In the genomic region with DNA sequence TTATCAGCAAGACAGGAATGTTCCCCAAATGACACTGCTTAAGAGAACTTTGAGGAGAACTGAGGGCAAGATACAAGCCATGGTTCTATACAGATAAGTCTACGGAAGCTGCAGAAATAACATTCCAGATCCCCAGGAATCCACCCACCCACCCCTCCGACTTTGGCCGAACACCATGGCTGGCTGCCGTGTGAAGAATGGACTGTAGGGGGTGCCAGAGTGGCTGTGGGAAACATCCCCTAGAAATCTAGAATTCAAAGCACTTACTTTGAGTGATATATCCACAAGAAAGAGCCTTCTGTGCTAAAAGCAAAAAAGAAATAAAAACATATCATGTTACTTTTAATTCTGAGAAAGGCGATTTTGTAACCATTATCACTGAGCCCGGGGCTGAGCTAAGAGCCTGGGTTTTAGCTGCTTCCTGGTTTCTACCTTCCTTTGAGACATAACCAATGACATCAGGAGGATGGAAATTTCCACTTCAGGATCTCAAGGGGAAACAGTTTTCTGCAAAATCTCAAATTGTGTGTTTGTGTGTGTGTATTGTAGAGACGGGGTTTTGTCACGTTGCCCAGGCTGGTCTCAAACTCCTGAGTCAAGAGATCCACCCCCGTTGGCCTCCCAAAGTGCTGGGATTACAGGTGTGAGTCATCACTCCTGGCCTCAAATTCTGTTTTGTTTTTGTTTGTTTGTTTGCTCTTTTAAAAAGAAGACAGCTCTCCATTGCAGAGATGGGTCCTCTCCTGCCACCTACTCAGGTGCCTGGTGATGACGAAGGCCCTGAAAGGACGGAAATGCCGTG, we compare ENCODE assay signal across 9 cellular contexts. TPM values are rescaled to one million over a fixed set of nuclear protein-coding genes. Genes with fewer than 3 reads are reported as not detected.
DNase-seq lines count a peak whose midpoint lies in the region; ATAC-seq and TF ChIP-seq lines count a peak whose summit lies in the region.
"Had no signal": no experiment of that assay in that cellular context is flagged by ENCODE, and none has a peak within 500 bp of the region (broad histone marks: within the 10 kb centered on the region; RNA-seq: fewer than 3 reads in every experiment).

No MANE protein-coding gene starts in this region.

- H3K4me1 Mint-ChIP-seq in chondrocyte (ENCODE audit: low read depth): peaks cover 5% of the 10 kb centered on the region
- H3K4me1 Mint-ChIP-seq in mesothelial cell of epicardium: no peaks in the 10 kb centered on the region

- ATAC-seq in GM21423 (IDR thresholded peaks at IDR 0.05; ENCODE audit: unreplicated experiment) (no peak), HG03045 (IDR thresholded peaks at IDR 0.05; ENCODE audit: unreplicated experiment) (no peak)

- TF ChIP-seq CTCF in chondrocyte (IDR thresholded peaks at IDR 0.05) (peak; percentile 79), mesothelial cell of epicardium (IDR thresholded peaks at IDR 0.05; ENCODE audit: unreplicated experiment) (peak; percentile 59)

- H3K9me3 Mint-ChIP-seq in chondrocyte (ENCODE audit: low read depth) (no peaks in the 10 kb centered on the region), mesothelial cell of epicardium (no peaks in the 10 kb centered on the region)

- DNase-seq in NCI-H82 (lab: John Stamatoyannopoulos, UW): peak; percentile 43
- no peak for DNase-seq in NCI-H82 treated with DMSO at 0.1 percent for 48 hours (lab: John Stamatoyannopoulos, UW; ENCODE audit: unreplicated experiment)
- DNase-seq in NCI-H2227 (lab: John Stamatoyannopoulos, UW; ENCODE audit: unreplicated experiment): peak; percentile 27
- no peak for DNase-seq in chondrocyte (ENCODE audit: low spot score)
- peak in 1 of 2 experiments; percentile 57 for DNase-seq in mesothelial cell of epicardium (ENCODE audit: low spot score in 2 of 2, unreplicated experiment in 2 of 2)
- no peak for DNase-seq in GM19238 (ENCODE audit: insufficient read length, low spot score)

- H3K4me3 Mint-ChIP-seq in chondrocyte (ENCODE audit: unreplicated experiment): no peak overlapping the region
- H3K4me3 Mint-ChIP-seq in mesothelial cell of epicardium: no peak overlapping the region

- H3K27ac Mint-ChIP-seq in chondrocyte (ENCODE audit: unreplicated experiment): no peak overlapping the region
- H3K27ac Mint-ChIP-seq in mesothelial cell of epicardium: no peak overlapping the region

- H3K36me3 Mint-ChIP-seq in chondrocyte (ENCODE audit: low read depth): no peaks in the 10 kb centered on the region
- no peaks in the 10 kb centered on the region for H3K36me3 Mint-ChIP-seq in mesothelial cell of epicardium

- H3K27me3 Mint-ChIP-seq in chondrocyte (ENCODE audit: low read depth) (peaks cover 41% of the 10 kb centered on the region), mesothelial cell of epicardium (ENCODE audit: low read depth) (peaks cover 45% of the 10 kb centered on the region)

RNA-seq across cellular contexts. Expression of gene GGTA1, which starts 36.4 kb away (rescaled TPM):
- total RNA-seq in chondrocyte: 0.46 to 3.2 TPM (median 2.5 TPM) in 3 replicates
- 0.22 TPM in 1 of 3 replicates, not detected in the others for total RNA-seq in mesothelial cell of epicardium
- total RNA-seq: activated CD8-positive, alpha-beta memory T cell treated with anti-CD3 and anti-CD28 coated beads for 36 hours had no signal

Comparison
In these comparisons a context has a peak if more than half of its experiments do, and no peak if none do; other contexts are left out.
1. DNase-seq: peak in NCI-H82 (single experiment) and NCI-H2227 (single experiment); none in NCI-H82 treated with DMSO at 0.1 percent for 48 hours (single experiment), chondrocyte (single experiment) and GM19238 (single experiment).